ENCODE assay signal across 17 cellular contexts in the genomic region with DNA sequence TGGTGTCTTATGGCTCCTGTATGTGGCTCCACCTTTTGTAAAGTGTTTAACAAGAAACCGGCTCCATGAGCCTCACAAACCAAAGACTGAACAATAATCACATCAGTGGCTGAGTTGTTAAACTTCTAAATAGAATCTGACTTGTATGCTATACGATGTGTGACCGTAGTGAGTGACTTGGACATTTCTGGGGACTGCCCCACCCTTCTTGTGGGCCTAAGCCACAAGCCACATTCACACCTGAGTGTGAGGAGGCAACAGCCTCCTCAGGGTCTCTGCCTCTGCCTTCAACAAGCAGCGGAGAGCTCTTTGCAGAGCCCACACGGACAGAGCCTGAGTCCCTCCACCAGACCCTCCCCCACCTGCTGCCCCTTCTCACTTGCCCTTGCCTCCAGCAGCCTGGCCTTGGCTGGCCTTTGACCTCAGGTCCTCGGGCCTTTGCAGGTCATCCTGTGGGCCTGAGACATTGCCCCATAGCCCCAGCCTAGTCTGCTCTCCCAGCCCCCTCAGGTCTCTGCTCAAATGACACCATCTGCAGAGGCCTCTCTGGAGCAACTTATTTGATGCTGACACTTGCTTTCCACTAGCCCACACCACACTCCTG.
DNase-seq lines count a peak whose midpoint lies in the region; ATAC-seq and TF ChIP-seq lines count a peak whose summit lies in the region.
"Had no signal": no experiment of that assay in that cellular context is flagged by ENCODE, and none has a peak within 500 bp of the region (broad histone marks: within the 10 kb centered on the region; RNA-seq: fewer than 3 reads in every experiment).

No MANE protein-coding gene starts in this region.

- peak overlapping the region; percentile 95 for H3K27ac Mint-ChIP-seq in nephron progenitor cell
- no peak overlapping the region for H3K27ac Mint-ChIP-seq in activated naive CD4-positive, alpha-beta T cell treated with anti-CD3 and anti-CD28 coated beads for 36 hours
- H3K27ac Mint-ChIP-seq: activated T-helper 17 cell treated with anti-CD3 and anti-CD28 coated beads, Interleukin-2, amount 50 U/mL, for 72 hours; endodermal cell had no signal

- H3K4me3 Mint-ChIP-seq in nephron progenitor cell, result peak overlapping the region; percentile 50
- no peak overlapping the region for H3K4me3 Mint-ChIP-seq in activated naive CD4-positive, alpha-beta T cell treated with anti-CD3 and anti-CD28 coated beads for 36 hours
- H3K4me3 Mint-ChIP-seq: activated T-helper 17 cell treated with anti-CD3 and anti-CD28 coated beads, Interleukin-2, amount 50 U/mL, for 72 hours; endodermal cell had no signal

- peaks cover 2% of the 10 kb centered on the region for H3K27me3 Mint-ChIP-seq in nephron progenitor cell (ENCODE audit: low read depth, poor library complexity)
- H3K27me3 Mint-ChIP-seq in activated naive CD4-positive, alpha-beta T cell treated with anti-CD3 and anti-CD28 coated beads for 36 hours (ENCODE audit: low read depth), result peaks cover 7% of the 10 kb centered on the region

- intact Hi-C loops in activated naive CD4-positive, alpha-beta T cell treated with anti-CD3 and anti-CD28 coated beads for 36 hours (cut with micrococcal nuclease), result no loop called here

- peak; percentile 65 for ATAC-seq in GM19463 (IDR thresholded peaks at IDR 0.05; ENCODE audit: unreplicated experiment)
- ATAC-seq in HG03095 (IDR thresholded peaks at IDR 0.05; ENCODE audit: unreplicated experiment), result peak; percentile 83
- ATAC-seq in HG03175 (IDR thresholded peaks at IDR 0.05; ENCODE audit: unreplicated experiment), result no peak
- ATAC-seq: activated T-helper 17 cell treated with anti-CD3 and anti-CD28 coated beads, Interleukin-2, amount 50 U/mL, for 72 hours; left cardiac atrium had no signal

- H3K4me1 Mint-ChIP-seq in nephron progenitor cell, result peaks cover 94% of the 10 kb centered on the region
- H3K4me1 Mint-ChIP-seq in activated naive CD4-positive, alpha-beta T cell treated with anti-CD3 and anti-CD28 coated beads for 36 hours (ENCODE audit: low read depth), result no peaks in the 10 kb centered on the region

- TF ChIP-seq CTCF in GM10266 (IDR thresholded peaks at IDR 0.05; ENCODE audit: control insufficient read depth, insufficient read depth, low read depth, missing control alignments), result no peak
- TF ChIP-seq CTCF in nephron progenitor cell (IDR thresholded peaks at IDR 0.05), result no peak

- peak; percentile 27 for DNase-seq in GM10266 (ENCODE audit: extremely low spot score)
- DNase-seq in nephron progenitor cell, result peak; percentile 49
- no peak for DNase-seq in HuH-7 (ENCODE audit: low spot score)
- no peak for DNase-seq in iPS-NIHi11 (ENCODE audit: low spot score)
- DNase-seq in activated naive CD4-positive, alpha-beta T cell treated with anti-CD3 and anti-CD28 coated beads for 36 hours, result no peak
- DNase-seq: activated CD8-positive, alpha-beta memory T cell treated with anti-CD3 and anti-CD28 coated beads for 24 hours; amygdala; Calu3; endodermal cell; GF-D8; left cardiac atrium; MV-4-11; NCI-H774 had no signal

- no peaks in the 10 kb centered on the region for H3K9me3 Mint-ChIP-seq in nephron progenitor cell
- H3K9me3 Mint-ChIP-seq in activated naive CD4-positive, alpha-beta T cell treated with anti-CD3 and anti-CD28 coated beads for 36 hours, result peaks cover 2% of the 10 kb centered on the region
- H3K9me3 Mint-ChIP-seq: activated T-helper 17 cell treated with anti-CD3 and anti-CD28 coated beads, Interleukin-2, amount 50 U/mL, for 72 hours; endodermal cell had no signal

- CTCF ChIA-PET in activated naive CD4-positive, alpha-beta T cell treated with anti-CD3 and anti-CD28 coated beads for 36 hours (lab: Charles Lee), result no interaction called here

- H3K36me3 Mint-ChIP-seq in nephron progenitor cell (ENCODE audit: low read depth), result no peaks in the 10 kb centered on the region
- H3K36me3 Mint-ChIP-seq in activated naive CD4-positive, alpha-beta T cell treated with anti-CD3 and anti-CD28 coated beads for 36 hours (ENCODE audit: low read depth), result no peaks in the 10 kb centered on the region

Comparison
In these comparisons a context has a peak if more than half of its experiments do, and no peak if none do; other contexts are left out.
1. DNase-seq: peak in GM10266 (single experiment) and nephron progenitor cell (single experiment); none in HuH-7 (single experiment), iPS-NIHi11 (single experiment) and activated naive CD4-positive, alpha-beta T cell treated with anti-CD3 and anti-CD28 coated beads for 36 hours (single experiment).